In the genomic region with DNA sequence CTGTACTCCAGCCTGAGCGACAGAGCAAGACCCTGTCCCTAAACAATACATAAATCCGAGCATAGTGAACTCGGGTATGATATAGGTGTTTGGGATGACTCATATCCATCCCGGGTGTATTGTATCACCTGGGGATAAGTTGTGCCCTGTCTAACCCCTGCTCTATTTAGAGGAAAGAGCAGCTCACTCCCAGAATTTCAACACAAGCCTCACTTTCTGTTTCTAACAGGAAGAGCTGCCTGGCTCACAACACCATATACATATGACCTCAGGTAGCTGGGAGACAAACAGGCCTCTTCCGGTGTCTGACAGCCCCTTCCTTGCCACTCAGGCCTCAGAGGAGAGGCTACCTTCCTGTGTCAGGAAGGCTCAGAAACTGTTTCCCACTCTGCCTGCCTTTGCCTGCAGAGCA, we compare ENCODE assay signal across 8 cellular contexts. TPM values are rescaled to one million over a fixed set of nuclear protein-coding genes. Genes with fewer than 3 reads are reported as not detected.
DNase-seq lines count a peak whose midpoint lies in the region; ATAC-seq, FAIRE-seq and TF ChIP-seq lines count a peak whose summit lies in the region.

No MANE protein-coding gene starts in this region.

- H3K4me3 Mint-ChIP-seq in stimulated activated naive B cell treated with anti-CD40 and anti-IgM and Interleukin-4, amounts not matched to agents 10 μg/mL and 1 μg/mL and 100 μg/mL, for 72 hours = peak overlapping the region in 1 of 2 donors; percentile 22

- H3K4me3 ChIP-seq in fibroblast of villous mesenchyme (ENCODE audit: low read depth, low read length) = no peak overlapping the region

- no peaks in the 10 kb centered on the region for H3K27me3 Mint-ChIP-seq in stimulated activated naive B cell treated with anti-CD40 and anti-IgM and Interleukin-4, amounts not matched to agents 10 μg/mL and 1 μg/mL and 100 μg/mL, for 72 hours

- H3K36me3 Mint-ChIP-seq in stimulated activated naive B cell treated with anti-CD40 and anti-IgM and Interleukin-4, amounts not matched to agents 10 μg/mL and 1 μg/mL and 100 μg/mL, for 72 hours = peaks cover 19% of the 10 kb centered on the region in 2 donors

- H3K27ac Mint-ChIP-seq in stimulated activated naive B cell treated with anti-CD40 and anti-IgM and Interleukin-4, amounts not matched to agents 10 μg/mL and 1 μg/mL and 100 μg/mL, for 72 hours = peak overlapping the region; percentile 93

- H3K9me3 Mint-ChIP-seq in stimulated activated naive B cell treated with anti-CD40 and anti-IgM and Interleukin-4, amounts not matched to agents 10 μg/mL and 1 μg/mL and 100 μg/mL, for 72 hours = no peaks in the 10 kb centered on the region

- peak; percentile 58 for DNase-seq in GM18507 (ENCODE audit: extremely low spot score, insufficient read length, low read depth)
- DNase-seq in activated CD4-positive, alpha-beta T cell treated with anti-CD3 and anti-CD28 coated beads for 48 hours = peak; percentile 46
- DNase-seq in fibroblast of villous mesenchyme (ENCODE audit: low read depth) = peak; percentile 73
- no peak for DNase-seq in stimulated activated naive B cell treated with anti-CD40 and anti-IgM and Interleukin-4, amounts not matched to agents 10 μg/mL and 1 μg/mL and 100 μg/mL, for 72 hours
- no peak for DNase-seq in NCI-H1436 treated with DMSO at 0.1 percent for 48 hours (lab: John Stamatoyannopoulos, UW)
- no peak for DNase-seq in A172 (ENCODE audit: low spot score)

- ATAC-seq in HG03175 (IDR thresholded peaks at IDR 0.05; ENCODE audit: unreplicated experiment) = peak; percentile 62
- ATAC-seq in stimulated activated naive B cell treated with anti-CD40 and anti-IgM and Interleukin-4, amounts not matched to agents 10 μg/mL and 1 μg/mL and 100 μg/mL, for 72 hours (replicated peaks) = peak; percentile 88 to 90
- ATAC-seq in GM21529 (IDR thresholded peaks at IDR 0.05; ENCODE audit: unreplicated experiment) = no peak

- no peak for TF ChIP-seq CTCF in fibroblast of villous mesenchyme (IDR thresholded peaks at IDR 0.05; ENCODE audit: insufficient read depth, low read depth, low read length)

- FAIRE-seq in GM18507 (lab: Jason Lieb, UNC) = peak; percentile 92

- H3K4me1 Mint-ChIP-seq in stimulated activated naive B cell treated with anti-CD40 and anti-IgM and Interleukin-4, amounts not matched to agents 10 μg/mL and 1 μg/mL and 100 μg/mL, for 72 hours = peaks cover 7 to 23% of the 10 kb centered on the region in 2 donors

RNA-seq across cellular contexts. Expression of a gene that starts 9.9 kb away (rescaled TPM):
- 39.3 and 47.9 TPM in 2 replicates for total RNA-seq in fibroblast of villous mesenchyme
- 40.3 and 45.6 TPM in 2 replicates for total RNA-seq in A172 (2014; rRNA removed; shearing (Covaris generic))

RNA-seq across cellular contexts. Expression of a gene that starts 47.0 kb away (rescaled TPM):
- total RNA-seq in fibroblast of villous mesenchyme = 230 and 285 TPM in 2 replicates
- total RNA-seq in A172 (2014; rRNA removed; shearing (Covaris generic)) = 161 and 170 TPM in 2 replicates

RNA-seq across cellular contexts. Expression of a gene that starts 52.1 kb away (rescaled TPM):
- total RNA-seq in fibroblast of villous mesenchyme = 24.8 and 28.5 TPM in 2 replicates
- 22.4 and 30.5 TPM in 2 replicates for total RNA-seq in A172 (2014; rRNA removed; shearing (Covaris generic))

RNA-seq across cellular contexts. Expression of a gene that starts 57.2 kb away (rescaled TPM):
- total RNA-seq in fibroblast of villous mesenchyme = 0.32 TPM in 1 of 2 replicates, not detected in the other
- 0.10 TPM in 1 of 2 replicates, not detected in the other for total RNA-seq in A172 (2014; rRNA removed; shearing (Covaris generic))

RNA-seq across cellular contexts. Expression of a gene that starts 57.3 kb away (rescaled TPM):
- total RNA-seq in fibroblast of villous mesenchyme = 28.9 and 34.5 TPM in 2 replicates
- 53.1 and 68.1 TPM in 2 replicates for total RNA-seq in A172 (2014; rRNA removed; shearing (Covaris generic))

Comparison
In these comparisons a context has a peak if more than half of its experiments do, and no peak if none do; other contexts are left out.
1. DNase-seq: peak in GM18507 (single experiment), activated CD4-positive, alpha-beta T cell treated with anti-CD3 and anti-CD28 coated beads for 48 hours (single experiment) and fibroblast of villous mesenchyme (single experiment); none in stimulated activated naive B cell treated with anti-CD40 and anti-IgM and Interleukin-4, amounts not matched to agents 10 μg/mL and 1 μg/mL and 100 μg/mL, for 72 hours (single experiment), NCI-H1436 treated with DMSO at 0.1 percent for 48 hours (single experiment) and A172 (single experiment).